8 cellular contexts compared by ENCODE assay signal in genomic region chr18:9474983-9475642, GRCh38. TPM values are rescaled to one million over a fixed set of nuclear protein-coding genes. Genes with fewer than 3 reads are reported as not detected.
DNase-seq lines count a peak whose midpoint lies in the region; ATAC-seq and TF ChIP-seq lines count a peak whose summit lies in the region.

TSS of gene RALBP1 (plus strand) at chr18:9475513. CDS start at chr18:9513046, 37,533 bp downstream.

- peak within 1 kb of the TSS; percentile 86 for H3K27ac ChIP-seq in C4-2B

- H3K9me3 Mint-ChIP-seq in dendritic cell treated with granulocyte-macrophage colony-stimulating factor and Interleukin-4, amounts not matched to agents 40 ng/mL and 50 ng/mL, for 4 days = peaks cover 2% of the 10 kb centered on the region

- peaks cover 33% of the 10 kb centered on the region for H3K4me1 Mint-ChIP-seq in dendritic cell treated with granulocyte-macrophage colony-stimulating factor and Interleukin-4, amounts not matched to agents 40 ng/mL and 50 ng/mL, for 4 days (ENCODE audit: low read depth)

- no peak for TF ChIP-seq CTCF in C4-2B (conservative IDR thresholded peaks at IDR 0.05)

- no peaks in the 10 kb centered on the region for H3K27me3 Mint-ChIP-seq in dendritic cell treated with granulocyte-macrophage colony-stimulating factor and Interleukin-4, amounts not matched to agents 40 ng/mL and 50 ng/mL, for 4 days

- peak within 1 kb of the TSS; percentile 85 for H3K4me3 Mint-ChIP-seq in dendritic cell treated with granulocyte-macrophage colony-stimulating factor and Interleukin-4, amounts not matched to agents 40 ng/mL and 50 ng/mL, for 4 days

- intact Hi-C loops in dendritic cell treated with granulocyte-macrophage colony-stimulating factor and Interleukin-4, amounts not matched to agents 40 ng/mL and 50 ng/mL, for 4 days (cut with micrococcal nuclease) = loop anchor here (1.0 kb wide), 1 partner anchor 141 kb away; the partner anchor contains the start of gene TWSG1

- ATAC-seq in GM19372 (IDR thresholded peaks at IDR 0.05; ENCODE audit: low read depth, unreplicated experiment) (peak; percentile 92), HG03558 (IDR thresholded peaks at IDR 0.05; ENCODE audit: extremely low read depth, unreplicated experiment) (peak; percentile 87), left lobe of liver (peak; percentile 96)

- H3K27ac Mint-ChIP-seq in dendritic cell treated with granulocyte-macrophage colony-stimulating factor and Interleukin-4, amounts not matched to agents 40 ng/mL and 50 ng/mL, for 4 days = peak within 1 kb of the TSS; percentile 94

- H3K36me3 Mint-ChIP-seq in dendritic cell treated with granulocyte-macrophage colony-stimulating factor and Interleukin-4, amounts not matched to agents 40 ng/mL and 50 ng/mL, for 4 days (ENCODE audit: low read depth) = peaks cover 37% of the 10 kb centered on the region

- DNase-seq in NCI-H748 (lab: John Stamatoyannopoulos, UW; ENCODE audit: unreplicated experiment) (peak; percentile 100), left lobe of liver (ENCODE audit: low spot score) (peak; percentile 100)
- DNase-seq in activated CD4-positive, alpha-beta T cell treated with anti-CD3 and anti-CD28 coated beads, Interleukin-2, amount 50 U/mL, for 4 hours = peak; percentile 97
- peak; percentile 97 for DNase-seq in stimulated activated CD4-positive, alpha-beta T cell treated with anti-CD3 and anti-CD28 coated beads, Interleukin-2, amount 100 ng/mL, for 4 hours (ENCODE audit: low read depth)

RNA-seq across cellular contexts. Expression of gene RALBP1, which starts in this region (rescaled TPM):
- 17.4 TPM for total RNA-seq in left lobe of liver

Comparison
In these comparisons a context has a peak if more than half of its experiments do, and no peak if none do; other contexts are left out.
1. Peak in every context shown above with its lines: DNase-seq, ATAC-seq and H3K27ac ChIP-seq.